ENCODE assay signal across 1 cellular context in genomic region chr19:8640402-8641004, GRCh38.
TF ChIP-seq lines count a peak whose summit lies in the region.

No MANE protein-coding gene starts in this region.

TF ChIP-seq in HEK293, 187 proteins besides CTCF, POLR2A, EP300 and RAD21 (continued from another document):
- no peak for TF ChIP-seq PRDM2 (tag by site-specific recombination; IDR thresholded peaks at IDR 0.05; ENCODE audit: borderline replicate concordance)
